Comparison of ENCODE assay signal across 8 cellular contexts in the genomic region with DNA sequence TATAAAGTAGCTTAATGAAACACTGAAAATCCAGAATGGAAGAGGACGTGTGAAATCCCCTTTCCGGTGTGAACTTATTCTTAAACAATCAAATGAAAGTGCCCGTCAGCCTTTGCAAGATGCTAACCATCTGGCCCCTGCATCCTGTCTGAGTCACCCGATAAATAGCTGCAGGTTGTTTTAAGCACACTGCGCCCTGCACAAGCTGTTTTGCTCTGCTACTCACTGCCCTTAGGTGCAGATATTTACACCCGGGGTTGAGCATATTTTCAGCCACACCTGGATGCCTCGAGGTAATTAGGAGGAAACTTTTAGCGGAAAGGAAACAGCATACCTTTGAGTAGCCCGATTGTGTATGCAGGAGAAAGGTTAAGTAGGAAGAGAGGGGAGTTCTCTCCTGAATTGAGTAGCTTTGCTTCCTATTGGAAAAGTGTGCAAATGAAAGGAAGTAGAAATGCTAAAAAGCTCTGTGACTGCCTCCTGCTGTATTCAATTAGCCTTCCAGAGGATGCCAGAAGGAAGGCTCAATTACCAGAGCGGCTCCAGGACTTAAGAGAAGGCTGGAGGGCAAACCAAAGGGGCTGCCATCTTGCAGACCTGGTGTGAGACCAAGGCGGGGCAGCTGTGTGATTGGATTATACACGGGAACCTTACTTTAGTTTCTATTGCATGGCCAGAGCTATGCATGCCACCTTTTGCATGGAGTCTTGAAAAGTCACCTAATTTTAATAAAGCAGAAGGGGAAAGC. TPM values are rescaled to one million over a fixed set of nuclear protein-coding genes. Genes with fewer than 3 reads are reported as not detected.
DNase-seq lines count a peak whose midpoint lies in the region; ATAC-seq and TF ChIP-seq lines count a peak whose summit lies in the region.

No MANE protein-coding gene starts in this region.

- no peak for TF ChIP-seq CTCF in heart right ventricle (IDR thresholded peaks at IDR 0.05)
- TF ChIP-seq CTCF in fibroblast of the aortic adventitia (IDR thresholded peaks at IDR 0.05; ENCODE audit: insufficient read depth, low read length): no peak

- no peaks in the 10 kb centered on the region for H3K36me3 ChIP-seq in heart right ventricle
- no peaks in the 10 kb centered on the region for H3K36me3 ChIP-seq in H7 (replicated peaks; ENCODE audit: control insufficient read depth, insufficient read depth, low read length)

- H3K4me3 ChIP-seq in heart right ventricle (peak overlapping the region in 1 of 10 donors; percentile 9), fibroblast of the aortic adventitia (ENCODE audit: low read depth, low read length) (no peak overlapping the region), H7 (ENCODE audit: insufficient read depth, low read depth, low read length) (no peak overlapping the region)

- peaks cover 0 to 27% (median 7%) of the 10 kb centered on the region in 7 donors for H3K27me3 ChIP-seq in heart right ventricle
- no peaks in the 10 kb centered on the region for H3K27me3 ChIP-seq in H7 (ENCODE audit: control insufficient read depth, insufficient read depth, low read length)

- DNase-seq in heart right ventricle (no peak), cardiac septum (ENCODE audit: low spot score) (no peak), SHP77 (lab: John Stamatoyannopoulos, UW) (peak; percentile 78 to 91), fibroblast of the aortic adventitia (ENCODE audit: low read depth) (peak; percentile 25), H7 (no peak)

- H3K4me1 ChIP-seq in heart right ventricle: peaks cover 0 to 19% (median 15%) of the 10 kb centered on the region in 9 donors

- H3K27ac ChIP-seq in heart right ventricle: no peak overlapping the region

- peak in 6 of 8 donors; percentile 30 to 78 (median 59) for ATAC-seq in heart right ventricle
- ATAC-seq in HG03558 (IDR thresholded peaks at IDR 0.05; ENCODE audit: extremely low read depth, unreplicated experiment): peak; percentile 80
- ATAC-seq in GM19035 (IDR thresholded peaks at IDR 0.05; ENCODE audit: unreplicated experiment): no peak
- no peak for ATAC-seq in GM18873 (IDR thresholded peaks at IDR 0.05; ENCODE audit: low FRiP score, unreplicated experiment)

- intact Hi-C loops in heart right ventricle (cut with DNase I) (no loop called here), cardiac septum (cut with DNase I) (no loop called here)

- no peaks in the 10 kb centered on the region for H3K9me3 ChIP-seq in heart right ventricle

- 34 to 40% methylated on average over 12 of the region's 12 CpGs for WGBS in heart right ventricle, 2 donors

RNA-seq across cellular contexts. Expression of a gene that starts 42.5 kb away (rescaled TPM):
- total RNA-seq in heart right ventricle: 10 to 100 TPM; 10.2 to 49.3 (median 13.7) TPM
- 10 to 100 TPM in 1 of 2 donors, 1 to 10 TPM in 1; 4.2 to 18.5 TPM for polyA plus RNA-seq in heart right ventricle
- total RNA-seq in cardiac septum: 12.0 TPM
- total RNA-seq in fibroblast of the aortic adventitia (ENCODE audit: low replicate concordance): 4.3 and 15.2 TPM in 2 replicates
- total RNA-seq in H7 (2014; rRNA removed; shearing (Covaris generic)): 4.3 and 9.0 TPM in 2 replicates

Comparison
In these comparisons a context has a peak if more than half of its experiments do, and no peak if none do; other contexts are left out.
1. ATAC-seq: peak in heart right ventricle (6 of 8) and HG03558 (single experiment); none in GM19035 (single experiment) and GM18873 (single experiment).
2. DNase-seq: peak in SHP77 (2 of 2) and fibroblast of the aortic adventitia (single experiment); none in heart right ventricle (0 of 2), cardiac septum (single experiment) and H7 (single experiment).